11 cellular contexts compared by ENCODE assay signal in genomic region chr10:1138529-1138928, GRCh38.
"Had no signal": no experiment of that assay in that cellular context is flagged by ENCODE, and none has a peak within 500 bp of the region (broad histone marks: within the 10 kb centered on the region; RNA-seq: fewer than 3 reads in every experiment).

No MANE protein-coding gene starts in this region.

- H3K4me1 ChIP-seq: HAP-1 had no signal

- H2AFZ ChIP-seq: GM23248, GM23338 had no signal

- H3K27ac ChIP-seq: GM23248 had no signal

- H3K9me3 ChIP-seq: HAP-1 had no signal

- H3K4me3 ChIP-seq: GM23248, GM23338, HAP-1 had no signal

- ATAC-seq: GM23338, HCT116 had no signal

- H3K36me3 ChIP-seq: HAP-1 had no signal

- H3K4me2 ChIP-seq: GM23338 had no signal

- DNase-seq: GM23248, GOT3, H7, H9, HCEC 1CT, HFFc6 had no signal

- FAIRE-seq: H1, H54 had no signal

- H3K9ac ChIP-seq: GM23248 had no signal
